Comparison of ENCODE assay signal across 8 cellular contexts in genomic region chr1:229507951-229508822, GRCh38. TPM values are rescaled to one million over a fixed set of nuclear protein-coding genes. Genes with fewer than 3 reads are reported as not detected.
DNase-seq lines count a peak whose midpoint lies in the region; ATAC-seq and TF ChIP-seq lines count a peak whose summit lies in the region.

Gene NUP133 (minus strand): TSS chr1:229508341. CDS start chr1:229508249, 92 bp downstream.

- peaks cover 0 to 3% of the 10 kb centered on the region in 2 donors for H3K36me3 ChIP-seq in ascending aorta
- H3K36me3 ChIP-seq in vagina: peaks cover 0 to 10% of the 10 kb centered on the region in 2 donors

- H3K27me3 Mint-ChIP-seq in T-helper 2 cell treated with Interferon-gamma antibody and Interleukin-4, amounts not matched to agents 5 μg/mL and 100 μg/mL, for 36 hours (ENCODE audit: low read depth): peaks cover 3% of the 10 kb centered on the region

- ATAC-seq in GM18502 (IDR thresholded peaks at IDR 0.05; ENCODE audit: poor library complexity, unreplicated experiment): peak; percentile 95
- peak; percentile 86 for ATAC-seq in HG02970 (IDR thresholded peaks at IDR 0.05; ENCODE audit: low FRiP score, unreplicated experiment)
- ATAC-seq in right cardiac atrium: peak; percentile 99

- H3K4me3 ChIP-seq in ascending aorta: peak within 1 kb of the TSS; percentile 96 to 100
- H3K4me3 ChIP-seq in right cardiac atrium (ENCODE audit: low read length): peak within 1 kb of the TSS; percentile 93
- H3K4me3 ChIP-seq in vagina: peak within 1 kb of the TSS; percentile 70 to 92

- TF ChIP-seq POLR2A in vagina (IDR thresholded peaks at IDR 0.05): peak in 1 of 2 donors; percentile 85

- DNase-seq in NCI-H1930 (lab: John Stamatoyannopoulos, UW) (peak; percentile 92 to 98), ascending aorta (ENCODE audit: low spot score in 2 of 2) (peak; percentile 92 to 99), right cardiac atrium (peak; percentile 99 to 100 (median 100)), putamen (ENCODE audit: low spot score) (peak; percentile 96), vagina (ENCODE audit: extremely low spot score in 2 of 2) (peak; percentile 96 to 97)
- peak; percentile 98 for DNase-seq in T-helper 2 cell treated with Interferon-gamma antibody and Interleukin-4, amounts not matched to agents 5 μg/mL and 100 μg/mL, for 36 hours (ENCODE audit: low spot score)

- H3K27ac Mint-ChIP-seq in T-helper 2 cell treated with Interferon-gamma antibody and Interleukin-4, amounts not matched to agents 5 μg/mL and 100 μg/mL, for 36 hours: peak within 1 kb of the TSS; percentile 96

- under 1% methylated on average over 65 of the region's 65 CpGs for WGBS in right cardiac atrium

- H3K9me3 ChIP-seq in ascending aorta (no peaks in the 10 kb centered on the region), right cardiac atrium (ENCODE audit: control insufficient read depth, low read length) (no peaks in the 10 kb centered on the region), vagina (no peaks in the 10 kb centered on the region)

- intact Hi-C loops in ascending aorta (cut with DNase I) (loop anchor here (1.0 to 10.0 kb wide), 4 partner anchors 89 to 1403 kb away; partner anchors contain the start of genes C1orf35, MRPL55, TAF5L and TRIM11), right cardiac atrium (cut with DNase I) (no loop called here), vagina (cut with DNase I) (loop anchor here (5.0 kb wide), 1 partner anchor 1341 kb away; the partner anchor contains the start of gene IBA57)

- H3K4me1 ChIP-seq in ascending aorta (peaks cover 7 to 11% of the 10 kb centered on the region in 2 donors), right cardiac atrium (ENCODE audit: control insufficient read depth, insufficient read depth, low read length) (peaks cover 6% of the 10 kb centered on the region), vagina (peaks cover 18% of the 10 kb centered on the region)

- H3K27me3 ChIP-seq in ascending aorta (no peaks in the 10 kb centered on the region), right cardiac atrium (ENCODE audit: control insufficient read depth, insufficient read depth) (no peaks in the 10 kb centered on the region), vagina (no peaks in the 10 kb centered on the region)

- H3K4me1 Mint-ChIP-seq in T-helper 2 cell treated with Interferon-gamma antibody and Interleukin-4, amounts not matched to agents 5 μg/mL and 100 μg/mL, for 36 hours (ENCODE audit: low read depth): peaks cover 21% of the 10 kb centered on the region

- TF ChIP-seq CTCF in ascending aorta (IDR thresholded peaks at IDR 0.05) (no peak), vagina (IDR thresholded peaks at IDR 0.05) (no peak)

- H3K9me3 Mint-ChIP-seq in T-helper 2 cell treated with Interferon-gamma antibody and Interleukin-4, amounts not matched to agents 5 μg/mL and 100 μg/mL, for 36 hours: no peaks in the 10 kb centered on the region

- H3K27ac ChIP-seq in ascending aorta (peak within 1 kb of the TSS; percentile 89 to 98), right cardiac atrium (ENCODE audit: low read length) (peak within 1 kb of the TSS; percentile 93), vagina (peak within 1 kb of the TSS; percentile 93)

- peaks cover 12% of the 10 kb centered on the region for H3K36me3 Mint-ChIP-seq in T-helper 2 cell treated with Interferon-gamma antibody and Interleukin-4, amounts not matched to agents 5 μg/mL and 100 μg/mL, for 36 hours (ENCODE audit: low read depth)

- H3K4me3 Mint-ChIP-seq in T-helper 2 cell treated with Interferon-gamma antibody and Interleukin-4, amounts not matched to agents 5 μg/mL and 100 μg/mL, for 36 hours: peak within 1 kb of the TSS; percentile 91

RNA-seq across cellular contexts. Expression of gene NUP133, which starts in this region (rescaled TPM):
- total RNA-seq in ascending aorta: 9.3 TPM
- 10 to 100 TPM; 27.7 to 32.6 (median 29.9) TPM for total RNA-seq in right cardiac atrium
- 11.8 TPM for polyA plus RNA-seq in right cardiac atrium
- 38.3 TPM for total RNA-seq in vagina

Comparison
In these comparisons a context has a peak if more than half of its experiments do, and no peak if none do; other contexts are left out.
1. Peak in every context shown above with its lines: DNase-seq, ATAC-seq, H3K4me3 ChIP-seq and H3K27ac ChIP-seq.
2. intact Hi-C loops: an anchor here in ascending aorta (1.0 to 10.0 kb wide) and vagina (5.0 kb wide); none called in right cardiac atrium.